In genomic region chr17:82298538-82299421, GRCh38 we compare ENCODE assay signal across 8 cellular contexts. TPM values are rescaled to one million over a fixed set of nuclear protein-coding genes. Genes with fewer than 3 reads are reported as not detected.
DNase-seq lines count a peak whose midpoint lies in the region; ATAC-seq and TF ChIP-seq lines count a peak whose summit lies in the region.

No MANE protein-coding gene starts in this region.

- H3K9me2 ChIP-seq in MM.1S (replicated peaks; ENCODE audit: insufficient read depth, low read length), result no peaks in the 10 kb centered on the region

- H2AFZ ChIP-seq in MM.1S (ENCODE audit: low read length), result peak overlapping the region; percentile 68; the same call in 1 of the 2 replicates
- H2AFZ ChIP-seq in osteoblast (ENCODE audit: low read length), result peak overlapping the region; percentile 93

- H3K4me1 Mint-ChIP-seq in chondrocyte (ENCODE audit: low read depth), result peaks cover 33% of the 10 kb centered on the region

- H3K27me3 ChIP-seq in BE2C, result no peaks in the 10 kb centered on the region
- no peaks in the 10 kb centered on the region for H3K27me3 ChIP-seq in MM.1S (replicated peaks; ENCODE audit: insufficient read depth, low read length)
- H3K27me3 ChIP-seq in osteoblast (ENCODE audit: insufficient read depth, low read length), result no peaks in the 10 kb centered on the region

- H3K9me3 ChIP-seq in BE2C, result no peaks in the 10 kb centered on the region
- H3K9me3 ChIP-seq in MM.1S (replicated peaks; ENCODE audit: insufficient read depth, low read length), result no peaks in the 10 kb centered on the region
- H3K9me3 ChIP-seq in osteoblast (ENCODE audit: low read depth, low read length), result no peaks in the 10 kb centered on the region

- peaks cover 42% of the 10 kb centered on the region for H3F3A ChIP-seq in MM.1S (ENCODE audit: insufficient read depth, low read length)

- H3K36me3 Mint-ChIP-seq in chondrocyte (ENCODE audit: low read depth), result no peaks in the 10 kb centered on the region

- H3K27ac Mint-ChIP-seq in chondrocyte (ENCODE audit: unreplicated experiment), result peak overlapping the region; percentile 97

- H3K9me3 Mint-ChIP-seq in chondrocyte (ENCODE audit: low read depth), result no peaks in the 10 kb centered on the region

- no peak overlapping the region for H3K4me3 Mint-ChIP-seq in chondrocyte (ENCODE audit: unreplicated experiment)

- DNase-seq in BE2C (no peak), MM.1S (no peak), chondrocyte (ENCODE audit: low spot score) (no peak), osteoblast (ENCODE audit: insufficient read length, low spot score, missing footprints) (peak; percentile 80), NOMO-1 treated with DMSO at 0.1 percent for 48 hours (lab: John Stamatoyannopoulos, UW; ENCODE audit: unreplicated experiment) (no peak), NCI-H146 (lab: John Stamatoyannopoulos, UW) (no peak)
- no peak for DNase-seq in stimulated activated CD4-positive, alpha-beta T cell treated with anti-CD3 and anti-CD28 coated beads, Interleukin-2, amount 100 ng/mL, for 48 hours

- H3K4me2 ChIP-seq in MM.1S (ENCODE audit: low read depth, low read length) (peak overlapping the region; percentile 94), osteoblast (ENCODE audit: insufficient read depth, low read length) (peak overlapping the region; percentile 99)

- H4K20me1 ChIP-seq in MM.1S (ENCODE audit: insufficient read depth, low read length), result no peaks in the 10 kb centered on the region
- H4K20me1 ChIP-seq in osteoblast (ENCODE audit: insufficient read depth, low read length), result no peaks in the 10 kb centered on the region

- no peak for TF ChIP-seq CTCF in BE2C (IDR thresholded peaks at IDR 0.05; ENCODE audit: low read depth, low read length)
- no peak for TF ChIP-seq CTCF in MM.1S (IDR thresholded peaks at IDR 0.05; ENCODE audit: low read length)
- no peak for TF ChIP-seq CTCF in chondrocyte (IDR thresholded peaks at IDR 0.05)
- TF ChIP-seq CTCF in osteoblast (IDR thresholded peaks at IDR 0.05; ENCODE audit: extremely low read depth, low read depth, low read length), result no peak

- no peaks in the 10 kb centered on the region for H3K27me3 Mint-ChIP-seq in chondrocyte (ENCODE audit: low read depth)

- H3K4me3 ChIP-seq in BE2C (ENCODE audit: low read depth, low read length) (peak overlapping the region; percentile 67), MM.1S (ENCODE audit: low read length) (peak overlapping the region; percentile 75), osteoblast (ENCODE audit: insufficient read depth, low read length) (peak overlapping the region; percentile 75)

- peaks cover 11% of the 10 kb centered on the region for H3K4me1 ChIP-seq in BE2C
- peaks cover 23% of the 10 kb centered on the region for H3K4me1 ChIP-seq in MM.1S (ENCODE audit: low read length)
- peaks cover 22% of the 10 kb centered on the region for H3K4me1 ChIP-seq in osteoblast (ENCODE audit: insufficient read depth, low read length)

- H3K36me3 ChIP-seq in BE2C (no peaks in the 10 kb centered on the region), MM.1S (replicated peaks; ENCODE audit: insufficient read depth, low read length) (no peaks in the 10 kb centered on the region), osteoblast (ENCODE audit: insufficient read depth, low read length) (no peaks in the 10 kb centered on the region)

- peak overlapping the region; percentile 98 for H3K9ac ChIP-seq in MM.1S (ENCODE audit: low read length)

- H3K79me2 ChIP-seq in MM.1S (ENCODE audit: low read length) (no peaks in the 10 kb centered on the region), osteoblast (ENCODE audit: insufficient read depth, low read length) (no peaks in the 10 kb centered on the region)

- H3K27ac ChIP-seq in MM.1S (ENCODE audit: low read length) (peak overlapping the region; percentile 87), osteoblast (ENCODE audit: low read depth, low read length) (peak overlapping the region; percentile 92)

- ATAC-seq in HG03469 (IDR thresholded peaks at IDR 0.05; ENCODE audit: unreplicated experiment), result no peak

RNA-seq across cellular contexts. Expression of gene CD7, which starts 18.6 kb away (rescaled TPM):
- 0.46 TPM for polyA plus RNA-seq in BE2C (2012; ENCODE audit: insufficient read depth, insufficient read length, low read depth)
- total RNA-seq in chondrocyte (not detected in 3 replicates), osteoblast (not detected in 2 replicates)

RNA-seq across cellular contexts. Expression of gene CSNK1D, which starts 25.3 kb away (rescaled TPM):
- 264 TPM for polyA plus RNA-seq in BE2C (2012; ENCODE audit: insufficient read depth, insufficient read length, low read depth)
- 93.0 to 94.5 TPM (median 93.9 TPM) in 3 replicates for total RNA-seq in chondrocyte
- 45.4 and 50.3 TPM in 2 replicates for total RNA-seq in osteoblast

RNA-seq across cellular contexts. Expression of gene SECTM1, which starts 34.8 kb away (rescaled TPM):
- polyA plus RNA-seq in BE2C (2012; ENCODE audit: insufficient read depth, insufficient read length, low read depth), result 0.42 TPM
- total RNA-seq in chondrocyte (1.3 to 2.5 TPM (median 2.1 TPM) in 3 replicates), osteoblast (5.8 and 11.5 TPM in 2 replicates)
